1 cellular context compared by ENCODE assay signal in the genomic region with DNA sequence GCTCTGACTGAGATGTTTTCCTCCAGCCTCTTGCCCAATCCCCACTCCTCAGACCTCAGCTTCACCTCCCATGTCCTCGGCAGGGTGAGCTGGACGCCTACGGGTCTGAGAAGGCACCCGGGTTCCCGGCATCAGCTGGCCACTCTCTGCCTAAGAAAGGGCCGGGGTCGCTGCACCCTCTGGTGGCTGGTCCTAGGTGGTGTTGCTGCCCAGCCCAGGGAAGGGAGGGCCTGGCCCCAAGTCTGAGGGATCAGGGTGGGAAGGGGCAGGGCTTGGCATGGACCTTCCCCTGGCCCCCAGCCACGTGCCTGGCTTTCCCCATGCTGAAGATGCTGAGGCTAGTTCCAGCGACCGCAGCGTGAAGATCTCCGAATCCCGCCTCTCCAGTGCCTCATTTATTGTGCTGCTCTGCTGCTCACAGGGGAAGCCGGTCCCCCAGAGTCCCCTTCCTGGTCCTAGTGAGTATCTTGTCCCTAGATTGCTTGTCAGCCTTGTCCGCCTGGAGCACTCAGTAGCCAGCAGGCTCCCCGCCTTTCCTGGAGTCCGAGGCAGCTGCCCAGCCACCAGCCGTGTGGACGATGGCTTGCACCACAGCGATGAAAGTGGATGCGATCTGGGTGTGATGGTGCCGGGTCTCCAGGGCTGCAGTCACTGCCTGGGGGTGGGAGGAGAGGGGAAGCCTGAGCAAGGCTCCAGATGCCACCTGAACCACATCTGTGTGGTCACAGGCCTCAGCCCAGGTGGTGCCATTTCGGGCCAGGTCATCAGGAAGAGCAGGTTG.
TF ChIP-seq lines count a peak whose summit lies in the region.

No MANE protein-coding gene starts in this region.

TF ChIP-seq in HepG2, 621 proteins besides CTCF, POLR2A, EP300 and RAD21 (continued from another document and continues in another):
- TF ChIP-seq, protein P1, sequence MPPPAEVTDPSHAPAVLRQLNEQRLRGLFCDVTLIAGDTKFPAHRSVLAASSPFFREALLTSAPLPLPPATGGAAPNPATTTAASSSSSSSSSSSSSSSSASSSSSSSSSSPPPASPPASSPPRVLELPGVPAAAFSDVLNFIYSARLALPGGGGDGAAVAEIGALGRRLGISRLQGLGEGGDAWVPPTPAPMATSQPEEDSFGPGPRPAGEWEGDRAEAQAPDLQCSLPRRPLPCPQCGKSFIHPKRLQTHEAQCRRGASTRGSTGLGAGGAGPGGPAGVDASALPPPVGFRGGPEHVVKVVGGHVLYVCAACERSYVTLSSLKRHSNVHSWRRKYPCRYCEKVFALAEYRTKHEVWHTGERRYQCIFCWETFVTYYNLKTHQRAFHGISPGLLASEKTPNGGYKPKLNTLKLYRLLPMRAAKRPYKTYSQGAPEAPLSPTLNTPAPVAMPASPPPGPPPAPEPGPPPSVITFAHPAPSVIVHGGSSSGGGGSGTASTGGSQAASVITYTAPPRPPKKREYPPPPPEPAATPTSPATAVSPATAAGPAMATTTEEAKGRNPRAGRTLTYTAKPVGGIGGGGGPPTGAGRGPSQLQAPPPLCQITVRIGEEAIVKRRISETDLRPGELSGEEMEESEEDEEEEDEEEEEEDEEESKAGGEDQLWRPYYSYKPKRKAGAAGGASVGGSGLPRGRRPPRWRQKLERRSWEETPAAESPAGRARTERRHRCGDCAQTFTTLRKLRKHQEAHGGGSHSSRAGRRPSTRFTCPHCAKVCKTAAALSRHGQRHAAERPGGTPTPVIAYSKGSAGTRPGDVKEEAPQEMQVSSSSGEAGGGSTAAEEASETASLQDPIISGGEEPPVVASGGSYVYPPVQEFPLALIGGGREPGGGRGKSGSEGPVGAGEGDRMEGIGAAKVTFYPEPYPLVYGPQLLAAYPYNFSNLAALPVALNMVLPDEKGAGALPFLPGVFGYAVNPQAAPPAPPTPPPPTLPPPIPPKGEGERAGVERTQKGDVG (CRISPR knock-in tag; IDR thresholded peaks at IDR 0.05; ENCODE audit: borderline replicate concordance): no peak
- no peak for TF ChIP-seq TRIM24 (CRISPR knock-in tag; IDR thresholded peaks at IDR 0.05)
- TF ChIP-seq ZNF720 (CRISPR knock-in tag; IDR thresholded peaks at IDR 0.05): no peak
- TF ChIP-seq, protein P2, sequence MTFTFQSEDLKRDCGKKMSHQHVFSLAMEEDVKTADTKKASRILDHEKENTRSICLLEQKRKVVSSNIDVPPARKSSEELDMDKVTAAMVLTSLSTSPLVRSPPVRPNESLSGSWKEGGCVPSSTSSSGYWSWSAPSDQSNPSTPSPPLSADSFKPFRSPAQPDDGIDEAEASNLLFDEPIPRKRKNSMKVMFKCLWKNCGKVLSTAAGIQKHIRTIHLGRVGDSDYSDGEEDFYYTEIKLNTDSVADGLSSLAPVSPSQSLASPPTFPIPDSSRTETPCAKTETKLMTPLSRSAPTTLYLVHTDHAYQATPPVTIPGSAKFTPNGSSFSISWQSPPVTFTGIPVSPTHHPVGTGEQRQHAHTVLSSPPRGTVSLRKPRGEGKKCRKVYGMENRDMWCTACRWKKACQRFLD (CRISPR knock-in tag; IDR thresholded peaks at IDR 0.05; ENCODE audit: borderline replicate concordance): no peak
- TF ChIP-seq, protein P3, sequence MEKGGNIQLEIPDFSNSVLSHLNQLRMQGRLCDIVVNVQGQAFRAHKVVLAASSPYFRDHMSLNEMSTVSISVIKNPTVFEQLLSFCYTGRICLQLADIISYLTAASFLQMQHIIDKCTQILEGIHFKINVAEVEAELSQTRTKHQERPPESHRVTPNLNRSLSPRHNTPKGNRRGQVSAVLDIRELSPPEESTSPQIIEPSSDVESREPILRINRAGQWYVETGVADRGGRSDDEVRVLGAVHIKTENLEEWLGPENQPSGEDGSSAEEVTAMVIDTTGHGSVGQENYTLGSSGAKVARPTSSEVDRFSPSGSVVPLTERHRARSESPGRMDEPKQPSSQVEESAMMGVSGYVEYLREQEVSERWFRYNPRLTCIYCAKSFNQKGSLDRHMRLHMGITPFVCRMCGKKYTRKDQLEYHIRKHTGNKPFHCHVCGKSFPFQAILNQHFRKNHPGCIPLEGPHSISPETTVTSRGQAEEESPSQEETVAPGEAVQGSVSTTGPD (CRISPR knock-in tag; IDR thresholded peaks at IDR 0.05): no peak
- no peak for TF ChIP-seq NCOR1 (IDR thresholded peaks at IDR 0.05; ENCODE audit: borderline replicate concordance, low read length)
- no peak for TF ChIP-seq MTA1 (CRISPR knock-in tag; IDR thresholded peaks at IDR 0.05; ENCODE audit: borderline replicate concordance)
- peak; percentile 16; the same call in 1 of the 3 replicates for TF ChIP-seq MXI1 (IDR thresholded peaks at IDR 0.05; ENCODE audit: borderline replicate concordance, low read depth, low read length)
- no peak for TF ChIP-seq TGIF2 (CRISPR knock-in tag; IDR thresholded peaks at IDR 0.05)
- TF ChIP-seq KMT2B (CRISPR knock-in tag; IDR thresholded peaks at IDR 0.05): no peak
- TF ChIP-seq GLI4 (CRISPR knock-in tag; IDR thresholded peaks at IDR 0.05; ENCODE audit: borderline replicate concordance): 0 out of 2 replicates have a peak, but pooled peaks have one; percentile 44
- TF ChIP-seq ZNF850 (CRISPR knock-in tag; conservative IDR thresholded peaks at IDR 0.05): no peak
- no peak for TF ChIP-seq ZNF33A (CRISPR knock-in tag; IDR thresholded peaks at IDR 0.05; ENCODE audit: borderline replicate concordance)
- no peak for TF ChIP-seq ZNF577 (CRISPR knock-in tag; IDR thresholded peaks at IDR 0.05; ENCODE audit: borderline replicate concordance, low read depth)
- no peak for TF ChIP-seq ZNF792 (CRISPR knock-in tag; IDR thresholded peaks at IDR 0.05)
- no peak for TF ChIP-seq ATF7-NPFF (CRISPR knock-in tag; IDR thresholded peaks at IDR 0.05; ENCODE audit: low read depth)
- TF ChIP-seq HNRNPLL (IDR thresholded peaks at IDR 0.05; ENCODE audit: low read depth, low read length, poor library complexity, severe bottlenecking): no peak
- TF ChIP-seq NFE2L1 (CRISPR knock-in tag; IDR thresholded peaks at IDR 0.05; ENCODE audit: borderline replicate concordance): no peak
- TF ChIP-seq HMGA1 (CRISPR knock-in tag; conservative IDR thresholded peaks at IDR 0.05): no peak
- TF ChIP-seq, protein P4, sequence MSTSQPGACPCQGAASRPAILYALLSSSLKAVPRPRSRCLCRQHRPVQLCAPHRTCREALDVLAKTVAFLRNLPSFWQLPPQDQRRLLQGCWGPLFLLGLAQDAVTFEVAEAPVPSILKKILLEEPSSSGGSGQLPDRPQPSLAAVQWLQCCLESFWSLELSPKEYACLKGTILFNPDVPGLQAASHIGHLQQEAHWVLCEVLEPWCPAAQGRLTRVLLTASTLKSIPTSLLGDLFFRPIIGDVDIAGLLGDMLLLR (CRISPR knock-in tag; IDR thresholded peaks at IDR 0.05): no peak
- no peak for TF ChIP-seq RBFOX2 (IDR thresholded peaks at IDR 0.05; ENCODE audit: low read depth, low read length)
- 0 out of 2 replicates have a peak, but pooled peaks have one; percentile 18 for TF ChIP-seq SALL1 (CRISPR knock-in tag; IDR thresholded peaks at IDR 0.05)
- TF ChIP-seq, protein P5, sequence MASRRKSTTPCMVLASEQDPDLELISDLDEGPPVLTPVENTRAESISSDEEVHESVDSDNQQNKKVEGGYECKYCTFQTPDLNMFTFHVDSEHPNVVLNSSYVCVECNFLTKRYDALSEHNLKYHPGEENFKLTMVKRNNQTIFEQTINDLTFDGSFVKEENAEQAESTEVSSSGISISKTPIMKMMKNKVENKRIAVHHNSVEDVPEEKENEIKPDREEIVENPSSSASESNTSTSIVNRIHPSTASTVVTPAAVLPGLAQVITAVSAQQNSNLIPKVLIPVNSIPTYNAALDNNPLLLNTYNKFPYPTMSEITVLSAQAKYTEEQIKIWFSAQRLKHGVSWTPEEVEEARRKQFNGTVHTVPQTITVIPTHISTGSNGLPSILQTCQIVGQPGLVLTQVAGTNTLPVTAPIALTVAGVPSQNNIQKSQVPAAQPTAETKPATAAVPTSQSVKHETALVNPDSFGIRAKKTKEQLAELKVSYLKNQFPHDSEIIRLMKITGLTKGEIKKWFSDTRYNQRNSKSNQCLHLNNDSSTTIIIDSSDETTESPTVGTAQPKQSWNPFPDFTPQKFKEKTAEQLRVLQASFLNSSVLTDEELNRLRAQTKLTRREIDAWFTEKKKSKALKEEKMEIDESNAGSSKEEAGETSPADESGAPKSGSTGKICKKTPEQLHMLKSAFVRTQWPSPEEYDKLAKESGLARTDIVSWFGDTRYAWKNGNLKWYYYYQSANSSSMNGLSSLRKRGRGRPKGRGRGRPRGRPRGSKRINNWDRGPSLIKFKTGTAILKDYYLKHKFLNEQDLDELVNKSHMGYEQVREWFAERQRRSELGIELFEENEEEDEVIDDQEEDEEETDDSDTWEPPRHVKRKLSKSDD (CRISPR knock-in tag; IDR thresholded peaks at IDR 0.05; ENCODE audit: low read depth): no peak
- TF ChIP-seq ZNF282 (IDR thresholded peaks at IDR 0.05; ENCODE audit: partially characterized antibody): no peak
- no peak for TF ChIP-seq ESRRA (CRISPR knock-in tag; IDR thresholded peaks at IDR 0.05; ENCODE audit: low read depth)
- TF ChIP-seq, protein P6, sequence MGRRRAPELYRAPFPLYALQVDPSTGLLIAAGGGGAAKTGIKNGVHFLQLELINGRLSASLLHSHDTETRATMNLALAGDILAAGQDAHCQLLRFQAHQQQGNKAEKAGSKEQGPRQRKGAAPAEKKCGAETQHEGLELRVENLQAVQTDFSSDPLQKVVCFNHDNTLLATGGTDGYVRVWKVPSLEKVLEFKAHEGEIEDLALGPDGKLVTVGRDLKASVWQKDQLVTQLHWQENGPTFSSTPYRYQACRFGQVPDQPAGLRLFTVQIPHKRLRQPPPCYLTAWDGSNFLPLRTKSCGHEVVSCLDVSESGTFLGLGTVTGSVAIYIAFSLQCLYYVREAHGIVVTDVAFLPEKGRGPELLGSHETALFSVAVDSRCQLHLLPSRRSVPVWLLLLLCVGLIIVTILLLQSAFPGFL (CRISPR knock-in tag; IDR thresholded peaks at IDR 0.05): no peak
- TF ChIP-seq NR2F1 (CRISPR knock-in tag; IDR thresholded peaks at IDR 0.05): no peak
- TF ChIP-seq JUNB (CRISPR knock-in tag; IDR thresholded peaks at IDR 0.05; ENCODE audit: borderline replicate concordance): no peak
- no peak for TF ChIP-seq SOX6 (IDR thresholded peaks at IDR 0.05)
- TF ChIP-seq SOX6 (CRISPR knock-in tag; IDR thresholded peaks at IDR 0.05): no peak
- no peak for TF ChIP-seq RFXAP (CRISPR knock-in tag; IDR thresholded peaks at IDR 0.05; ENCODE audit: borderline replicate concordance)
- TF ChIP-seq FOSL2 (CRISPR knock-in tag; IDR thresholded peaks at IDR 0.05): no peak
- TF ChIP-seq, protein P7, sequence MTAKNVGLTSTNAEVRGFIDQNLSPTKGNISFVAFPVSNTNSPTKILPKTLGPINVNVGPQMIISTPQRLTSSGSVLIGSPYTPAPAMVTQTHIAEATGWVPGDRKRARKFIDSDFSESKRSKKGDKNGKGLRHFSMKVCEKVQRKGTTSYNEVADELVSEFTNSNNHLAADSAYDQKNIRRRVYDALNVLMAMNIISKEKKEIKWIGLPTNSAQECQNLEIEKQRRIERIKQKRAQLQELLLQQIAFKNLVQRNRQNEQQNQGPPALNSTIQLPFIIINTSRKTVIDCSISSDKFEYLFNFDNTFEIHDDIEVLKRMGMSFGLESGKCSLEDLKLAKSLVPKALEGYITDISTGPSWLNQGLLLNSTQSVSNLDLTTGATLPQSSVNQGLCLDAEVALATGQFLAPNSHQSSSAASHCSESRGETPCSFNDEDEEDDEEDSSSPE (CRISPR knock-in tag; IDR thresholded peaks at IDR 0.05): no peak
- 0 out of 2 replicates have a peak, but pooled peaks have one; percentile 15 for TF ChIP-seq KDM5B (CRISPR knock-in tag; IDR thresholded peaks at IDR 0.05; ENCODE audit: borderline replicate concordance)
- TF ChIP-seq, protein P8, sequence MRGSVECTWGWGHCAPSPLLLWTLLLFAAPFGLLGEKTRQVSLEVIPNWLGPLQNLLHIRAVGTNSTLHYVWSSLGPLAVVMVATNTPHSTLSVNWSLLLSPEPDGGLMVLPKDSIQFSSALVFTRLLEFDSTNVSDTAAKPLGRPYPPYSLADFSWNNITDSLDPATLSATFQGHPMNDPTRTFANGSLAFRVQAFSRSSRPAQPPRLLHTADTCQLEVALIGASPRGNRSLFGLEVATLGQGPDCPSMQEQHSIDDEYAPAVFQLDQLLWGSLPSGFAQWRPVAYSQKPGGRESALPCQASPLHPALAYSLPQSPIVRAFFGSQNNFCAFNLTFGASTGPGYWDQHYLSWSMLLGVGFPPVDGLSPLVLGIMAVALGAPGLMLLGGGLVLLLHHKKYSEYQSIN (CRISPR knock-in tag; IDR thresholded peaks at IDR 0.05; ENCODE audit: borderline replicate concordance): no peak
- TF ChIP-seq HES4 (CRISPR knock-in tag; IDR thresholded peaks at IDR 0.05; ENCODE audit: borderline replicate concordance): no peak
- peak; percentile 53 for TF ChIP-seq SAP130 (CRISPR knock-in tag; IDR thresholded peaks at IDR 0.05; ENCODE audit: low read depth)
- TF ChIP-seq, protein P9, sequence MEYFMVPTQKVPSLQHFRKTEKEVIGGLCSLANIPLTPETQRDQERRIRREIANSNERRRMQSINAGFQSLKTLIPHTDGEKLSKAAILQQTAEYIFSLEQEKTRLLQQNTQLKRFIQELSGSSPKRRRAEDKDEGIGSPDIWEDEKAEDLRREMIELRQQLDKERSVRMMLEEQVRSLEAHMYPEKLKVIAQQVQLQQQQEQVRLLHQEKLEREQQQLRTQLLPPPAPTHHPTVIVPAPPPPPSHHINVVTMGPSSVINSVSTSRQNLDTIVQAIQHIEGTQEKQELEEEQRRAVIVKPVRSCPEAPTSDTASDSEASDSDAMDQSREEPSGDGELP (IDR thresholded peaks at IDR 0.05; ENCODE audit: borderline replicate concordance, low read depth): peak; percentile 94
- TF ChIP-seq, protein P10, sequence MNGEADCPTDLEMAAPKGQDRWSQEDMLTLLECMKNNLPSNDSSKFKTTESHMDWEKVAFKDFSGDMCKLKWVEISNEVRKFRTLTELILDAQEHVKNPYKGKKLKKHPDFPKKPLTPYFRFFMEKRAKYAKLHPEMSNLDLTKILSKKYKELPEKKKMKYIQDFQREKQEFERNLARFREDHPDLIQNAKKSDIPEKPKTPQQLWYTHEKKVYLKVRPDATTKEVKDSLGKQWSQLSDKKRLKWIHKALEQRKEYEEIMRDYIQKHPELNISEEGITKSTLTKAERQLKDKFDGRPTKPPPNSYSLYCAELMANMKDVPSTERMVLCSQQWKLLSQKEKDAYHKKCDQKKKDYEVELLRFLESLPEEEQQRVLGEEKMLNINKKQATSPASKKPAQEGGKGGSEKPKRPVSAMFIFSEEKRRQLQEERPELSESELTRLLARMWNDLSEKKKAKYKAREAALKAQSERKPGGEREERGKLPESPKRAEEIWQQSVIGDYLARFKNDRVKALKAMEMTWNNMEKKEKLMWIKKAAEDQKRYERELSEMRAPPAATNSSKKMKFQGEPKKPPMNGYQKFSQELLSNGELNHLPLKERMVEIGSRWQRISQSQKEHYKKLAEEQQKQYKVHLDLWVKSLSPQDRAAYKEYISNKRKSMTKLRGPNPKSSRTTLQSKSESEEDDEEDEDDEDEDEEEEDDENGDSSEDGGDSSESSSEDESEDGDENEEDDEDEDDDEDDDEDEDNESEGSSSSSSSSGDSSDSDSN (CRISPR knock-in tag; IDR thresholded peaks at IDR 0.05): 0 out of 2 replicates have a peak, but pooled peaks have one; percentile 49
- TF ChIP-seq TEAD2 (CRISPR knock-in tag; IDR thresholded peaks at IDR 0.05): no peak
- TF ChIP-seq FLYWCH1 (CRISPR knock-in tag; IDR thresholded peaks at IDR 0.05): no peak
- TF ChIP-seq POLR2AphosphoS5 (IDR thresholded peaks at IDR 0.05; ENCODE audit: low read depth, low read length): no peak
